ENCODE assay signal across 20 cellular contexts in genomic region chr4:107265859-107266258, GRCh38.
"Had no signal": no experiment of that assay in that cellular context is flagged by ENCODE, and none has a peak within 500 bp of the region (broad histone marks: within the 10 kb centered on the region; RNA-seq: fewer than 3 reads in every experiment).

No MANE protein-coding gene starts in this region.

- H3K27ac ChIP-seq: breast epithelium, foreskin keratinocyte, left ventricle myocardium inferior, tibial artery, VCaP had no signal

- H3K9me3 ChIP-seq: mucosa of descending colon had no signal

- H3K4me1 ChIP-seq: breast epithelium, foreskin keratinocyte, left ventricle myocardium inferior, tibial artery had no signal

- ATAC-seq: activated naive CD8-positive, alpha-beta T cell treated with anti-CD3 and anti-CD28 coated beads, Interleukin-2, amount 50 U/mL, for 24 hours; activated T-helper 17 cell treated with anti-CD3 and anti-CD28 coated beads, Interleukin-2, amount 50 U/mL, for 72 hours; foreskin keratinocyte; mucosa of descending colon; naive thymus-derived CD4-positive, alpha-beta T cell had no signal

- H3K36me3 ChIP-seq: breast epithelium, left ventricle myocardium inferior, tibial artery had no signal

- H3K4me3 ChIP-seq: breast epithelium, left ventricle myocardium inferior, mucosa of descending colon, tibial artery had no signal

- H3K27me3 ChIP-seq: breast epithelium, foreskin keratinocyte, tibial artery had no signal

- DNase-seq: activated CD4-positive, alpha-beta T cell treated with anti-CD3 and anti-CD28 coated beads, Interleukin-2, amount 50 U/mL, for 48 hours; activated naive CD4-positive, alpha-beta T cell treated with anti-CD3 and anti-CD28 coated beads for 36 hours; activated naive CD8-positive, alpha-beta T cell treated with anti-CD3 and anti-CD28 coated beads, Interleukin-2, amount 50 U/mL, for 24 hours; aorta; cerebellar nuclear complex; effector CD8-positive, alpha-beta T cell; foreskin keratinocyte; glutamatergic neuron; hypothalamus; left ventricle myocardium inferior; mucosa of descending colon; naive thymus-derived CD4-positive, alpha-beta T cell; stimulated activated CD4-positive, alpha-beta T cell treated with anti-CD3 and anti-CD28 coated beads, Interleukin-4, amount 100 ng/mL, for 1 hour; stimulated activated naive CD4-positive, alpha-beta T cell; tibial artery had no signal

- FAIRE-seq: endothelial cell of umbilical vein, urothelium cell line had no signal
